In the genomic region with DNA sequence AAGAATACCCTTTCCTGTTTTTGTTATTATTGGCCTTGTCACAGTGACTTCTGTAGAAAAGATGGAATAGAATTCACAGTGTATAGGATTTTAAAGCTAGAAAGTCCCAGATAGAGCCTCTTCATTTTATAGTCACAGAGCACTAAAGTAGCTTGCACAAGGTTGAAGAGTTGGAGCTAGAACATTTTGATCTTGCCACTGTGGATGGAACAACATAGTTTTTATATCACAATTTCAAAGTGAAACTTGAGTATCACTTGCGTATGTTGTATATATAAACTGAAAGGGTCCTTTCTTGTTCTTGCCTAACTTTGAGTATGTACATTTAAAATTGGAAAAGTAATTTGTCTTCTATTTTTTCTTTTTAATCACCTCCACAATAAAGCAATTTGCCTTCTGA, we compare ENCODE assay signal across 1 cellular context.
TF ChIP-seq lines count a peak whose summit lies in the region.

No MANE protein-coding gene starts in this region.

TF ChIP-seq in IMR-90, 13 proteins besides CTCF, POLR2A, EP300 and RAD21:
- TF ChIP-seq CEBPB (IDR thresholded peaks at IDR 0.05; ENCODE audit: low read depth, low read length) (0 out of 2 replicates have a peak, but pooled peaks have one; percentile 4), BHLHE40 (IDR thresholded peaks at IDR 0.05; ENCODE audit: low read depth, low read length) (no peak)
